ENCODE assay signal across 1 cellular context in the genomic region with DNA sequence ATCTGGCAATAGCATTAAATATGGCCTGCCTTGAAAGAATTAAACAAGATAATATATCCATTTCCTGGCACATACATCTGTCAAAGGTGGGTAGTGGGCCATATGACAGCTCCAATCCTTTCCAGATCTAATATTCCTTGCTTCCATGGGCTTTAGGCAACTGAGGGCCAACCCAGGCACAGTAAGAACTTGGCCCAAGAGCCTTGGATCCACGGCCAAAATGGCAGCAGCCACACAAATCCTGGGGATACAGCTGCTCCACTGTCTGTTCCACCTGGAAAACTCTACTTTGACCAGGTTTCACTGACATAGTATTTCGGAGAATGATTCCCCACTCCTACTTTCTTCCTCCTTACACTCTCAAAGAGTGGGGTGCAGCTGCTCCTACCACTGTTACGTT.
TF ChIP-seq lines count a peak whose summit lies in the region.

No MANE protein-coding gene starts in this region.

TF ChIP-seq in A549, 52 proteins besides CTCF, POLR2A, EP300 and RAD21:
- TF ChIP-seq BHLHE40 (IDR thresholded peaks at IDR 0.05; ENCODE audit: low read depth, low read length) (no peak), EHF (CRISPR knock-in tag; IDR thresholded peaks at IDR 0.05) (no peak), HDAC2 (IDR thresholded peaks at IDR 0.05) (no peak), ZFP36 (IDR thresholded peaks at IDR 0.05; ENCODE audit: borderline replicate concordance, partially characterized antibody) (no peak), TFCP2L1 (CRISPR knock-in tag; IDR thresholded peaks at IDR 0.05) (no peak), JUN (IDR thresholded peaks at IDR 0.05) (no peak), MYC (IDR thresholded peaks at IDR 0.05; ENCODE audit: borderline replicate concordance, low read length) (no peak), RARB (CRISPR knock-in tag; IDR thresholded peaks at IDR 0.05) (no peak), RNF2 (IDR thresholded peaks at IDR 0.05; ENCODE audit: borderline replicate concordance, low read depth) (no peak), RFX5 (IDR thresholded peaks at IDR 0.05) (no peak), HOXB13 (CRISPR knock-in tag; IDR thresholded peaks at IDR 0.05; ENCODE audit: low read depth) (no peak)
- TF ChIP-seq, protein P1, sequence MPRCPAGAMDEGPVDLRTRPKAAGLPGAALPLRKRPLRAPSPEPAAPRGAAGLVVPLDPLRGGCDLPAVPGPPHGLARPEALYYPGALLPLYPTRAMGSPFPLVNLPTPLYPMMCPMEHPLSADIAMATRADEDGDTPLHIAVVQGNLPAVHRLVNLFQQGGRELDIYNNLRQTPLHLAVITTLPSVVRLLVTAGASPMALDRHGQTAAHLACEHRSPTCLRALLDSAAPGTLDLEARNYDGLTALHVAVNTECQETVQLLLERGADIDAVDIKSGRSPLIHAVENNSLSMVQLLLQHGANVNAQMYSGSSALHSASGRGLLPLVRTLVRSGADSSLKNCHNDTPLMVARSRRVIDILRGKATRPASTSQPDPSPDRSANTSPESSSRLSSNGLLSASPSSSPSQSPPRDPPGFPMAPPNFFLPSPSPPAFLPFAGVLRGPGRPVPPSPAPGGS (IDR thresholded peaks at IDR 0.05), result no peak
- TF ChIP-seq, protein P2, sequence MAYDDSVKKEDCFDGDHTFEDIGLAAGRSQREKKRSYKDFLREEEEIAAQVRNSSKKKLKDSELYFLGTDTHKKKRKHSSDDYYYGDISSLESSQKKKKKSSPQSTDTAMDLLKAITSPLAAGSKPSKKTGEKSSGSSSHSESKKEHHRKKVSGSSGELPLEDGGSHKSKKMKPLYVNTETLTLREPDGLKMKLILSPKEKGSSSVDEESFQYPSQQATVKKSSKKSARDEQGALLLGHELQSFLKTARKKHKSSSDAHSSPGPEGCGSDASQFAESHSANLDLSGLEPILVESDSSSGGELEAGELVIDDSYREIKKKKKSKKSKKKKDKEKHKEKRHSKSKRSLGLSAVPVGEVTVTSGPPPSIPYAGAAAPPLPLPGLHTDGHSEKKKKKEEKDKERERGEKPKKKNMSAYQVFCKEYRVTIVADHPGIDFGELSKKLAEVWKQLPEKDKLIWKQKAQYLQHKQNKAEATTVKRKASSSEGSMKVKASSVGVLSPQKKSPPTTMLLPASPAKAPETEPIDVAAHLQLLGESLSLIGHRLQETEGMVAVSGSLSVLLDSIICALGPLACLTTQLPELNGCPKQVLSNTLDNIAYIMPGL (CRISPR knock-in tag; IDR thresholded peaks at IDR 0.05; ENCODE audit: borderline replicate concordance), result no peak
- TF ChIP-seq, protein P3, sequence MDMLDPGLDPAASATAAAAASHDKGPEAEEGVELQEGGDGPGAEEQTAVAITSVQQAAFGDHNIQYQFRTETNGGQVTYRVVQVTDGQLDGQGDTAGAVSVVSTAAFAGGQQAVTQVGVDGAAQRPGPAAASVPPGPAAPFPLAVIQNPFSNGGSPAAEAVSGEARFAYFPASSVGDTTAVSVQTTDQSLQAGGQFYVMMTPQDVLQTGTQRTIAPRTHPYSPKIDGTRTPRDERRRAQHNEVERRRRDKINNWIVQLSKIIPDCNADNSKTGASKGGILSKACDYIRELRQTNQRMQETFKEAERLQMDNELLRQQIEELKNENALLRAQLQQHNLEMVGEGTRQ (IDR thresholded peaks at IDR 0.05), result no peak
- TF ChIP-seq, protein P4, sequence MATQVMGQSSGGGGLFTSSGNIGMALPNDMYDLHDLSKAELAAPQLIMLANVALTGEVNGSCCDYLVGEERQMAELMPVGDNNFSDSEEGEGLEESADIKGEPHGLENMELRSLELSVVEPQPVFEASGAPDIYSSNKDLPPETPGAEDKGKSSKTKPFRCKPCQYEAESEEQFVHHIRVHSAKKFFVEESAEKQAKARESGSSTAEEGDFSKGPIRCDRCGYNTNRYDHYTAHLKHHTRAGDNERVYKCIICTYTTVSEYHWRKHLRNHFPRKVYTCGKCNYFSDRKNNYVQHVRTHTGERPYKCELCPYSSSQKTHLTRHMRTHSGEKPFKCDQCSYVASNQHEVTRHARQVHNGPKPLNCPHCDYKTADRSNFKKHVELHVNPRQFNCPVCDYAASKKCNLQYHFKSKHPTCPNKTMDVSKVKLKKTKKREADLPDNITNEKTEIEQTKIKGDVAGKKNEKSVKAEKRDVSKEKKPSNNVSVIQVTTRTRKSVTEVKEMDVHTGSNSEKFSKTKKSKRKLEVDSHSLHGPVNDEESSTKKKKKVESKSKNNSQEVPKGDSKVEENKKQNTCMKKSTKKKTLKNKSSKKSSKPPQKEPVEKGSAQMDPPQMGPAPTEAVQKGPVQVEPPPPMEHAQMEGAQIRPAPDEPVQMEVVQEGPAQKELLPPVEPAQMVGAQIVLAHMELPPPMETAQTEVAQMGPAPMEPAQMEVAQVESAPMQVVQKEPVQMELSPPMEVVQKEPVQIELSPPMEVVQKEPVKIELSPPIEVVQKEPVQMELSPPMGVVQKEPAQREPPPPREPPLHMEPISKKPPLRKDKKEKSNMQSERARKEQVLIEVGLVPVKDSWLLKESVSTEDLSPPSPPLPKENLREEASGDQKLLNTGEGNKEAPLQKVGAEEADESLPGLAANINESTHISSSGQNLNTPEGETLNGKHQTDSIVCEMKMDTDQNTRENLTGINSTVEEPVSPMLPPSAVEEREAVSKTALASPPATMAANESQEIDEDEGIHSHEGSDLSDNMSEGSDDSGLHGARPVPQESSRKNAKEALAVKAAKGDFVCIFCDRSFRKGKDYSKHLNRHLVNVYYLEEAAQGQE (IDR thresholded peaks at IDR 0.05), result no peak
- TF ChIP-seq, protein P5, sequence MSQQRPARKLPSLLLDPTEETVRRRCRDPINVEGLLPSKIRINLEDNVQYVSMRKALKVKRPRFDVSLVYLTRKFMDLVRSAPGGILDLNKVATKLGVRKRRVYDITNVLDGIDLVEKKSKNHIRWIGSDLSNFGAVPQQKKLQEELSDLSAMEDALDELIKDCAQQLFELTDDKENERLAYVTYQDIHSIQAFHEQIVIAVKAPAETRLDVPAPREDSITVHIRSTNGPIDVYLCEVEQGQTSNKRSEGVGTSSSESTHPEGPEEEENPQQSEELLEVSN (IDR thresholded peaks at IDR 0.05; ENCODE audit: borderline replicate concordance, low read depth), result no peak
- TF ChIP-seq, protein P6, sequence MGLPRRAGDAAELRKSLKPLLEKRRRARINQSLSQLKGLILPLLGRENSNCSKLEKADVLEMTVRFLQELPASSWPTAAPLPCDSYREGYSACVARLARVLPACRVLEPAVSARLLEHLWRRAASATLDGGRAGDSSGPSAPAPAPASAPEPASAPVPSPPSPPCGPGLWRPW (IDR thresholded peaks at IDR 0.05), result no peak
- TF ChIP-seq, protein P7, sequence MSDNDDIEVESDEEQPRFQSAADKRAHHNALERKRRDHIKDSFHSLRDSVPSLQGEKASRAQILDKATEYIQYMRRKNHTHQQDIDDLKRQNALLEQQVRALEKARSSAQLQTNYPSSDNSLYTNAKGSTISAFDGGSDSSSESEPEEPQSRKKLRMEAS (IDR thresholded peaks at IDR 0.05), result no peak
